19 cellular contexts compared by ENCODE assay signal in the genomic region with DNA sequence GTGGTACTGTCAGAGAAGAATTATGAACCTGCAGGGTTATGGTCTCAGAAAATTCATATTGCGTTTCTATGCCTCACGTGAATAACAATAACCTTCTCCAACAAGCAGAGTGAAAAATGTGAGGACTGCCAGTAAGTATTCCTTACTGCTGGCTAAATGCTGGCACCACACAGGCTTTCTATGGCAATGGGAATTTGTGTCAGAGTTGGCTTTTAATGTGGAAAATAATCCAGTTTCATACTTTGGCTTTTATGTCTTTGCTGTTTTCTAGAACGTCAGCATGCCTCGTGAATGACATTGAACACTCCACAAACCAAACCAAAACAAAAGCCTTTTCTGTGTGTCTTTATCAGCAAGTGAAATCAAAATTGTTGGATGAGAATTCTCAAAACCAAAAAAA.
A peak's percentile ranks its signal among the peaks of the same experiment; 100 is the strongest.
DNase-seq lines count a peak whose midpoint lies in the region; ATAC-seq and TF ChIP-seq lines count a peak whose summit lies in the region.
"Had no signal": no experiment of that assay in that cellular context is flagged by ENCODE, and none has a peak within 500 bp of the region (broad histone marks: within the 10 kb centered on the region; RNA-seq: fewer than 3 reads in every experiment).

No MANE protein-coding gene starts in this region.

- peak overlapping the region; percentile 86 for H3K27ac Mint-ChIP-seq in mesothelial cell of epicardium
- H3K27ac Mint-ChIP-seq: IgD-negative memory B cell had no signal

- no peaks in the 10 kb centered on the region for H3K9me3 Mint-ChIP-seq in mesothelial cell of epicardium

- H3K27ac ChIP-seq in PC-3 (ENCODE audit: low read length): peak overlapping the region; percentile 41

- intact Hi-C loops in PC-3 (cut with micrococcal nuclease): no loop called here

- no peaks in the 10 kb centered on the region for H3K9me3 ChIP-seq in PC-3 (ENCODE audit: low read length)
- H3K9me3 ChIP-seq in adipocyte (ENCODE audit: control insufficient read depth, low read length): no peaks in the 10 kb centered on the region
- H3K9me3 ChIP-seq: BE2C had no signal

- H3K4me2 ChIP-seq in PC-3 (ENCODE audit: low read length): peak overlapping the region; percentile 9

- H3K4me3 Mint-ChIP-seq in mesothelial cell of epicardium: peak overlapping the region; percentile 10
- H3K4me3 Mint-ChIP-seq: IgD-negative memory B cell had no signal

- H3K36me3 Mint-ChIP-seq in mesothelial cell of epicardium: no peaks in the 10 kb centered on the region

- H3K79me2 ChIP-seq in PC-3 (ENCODE audit: low read length): no peaks in the 10 kb centered on the region

- H3K36me3 ChIP-seq in PC-3 (ENCODE audit: low read depth, low read length): no peaks in the 10 kb centered on the region
- H3K36me3 ChIP-seq in adipocyte (ENCODE audit: control insufficient read depth, insufficient read depth, low read length, severe bottlenecking): no peaks in the 10 kb centered on the region
- H3K36me3 ChIP-seq: BE2C had no signal

- no peaks in the 10 kb centered on the region for H3K27me3 Mint-ChIP-seq in mesothelial cell of epicardium (ENCODE audit: low read depth)
- H3K27me3 Mint-ChIP-seq: IgD-negative memory B cell had no signal

- TF ChIP-seq CTCF in PC-3 (conservative IDR thresholded peaks at IDR 0.05; ENCODE audit: low read depth, low read length) (no peak), mesothelial cell of epicardium (IDR thresholded peaks at IDR 0.05; ENCODE audit: unreplicated experiment) (no peak)

- no TSS peak for BruUV-seq in PC-3 (replicated peaks; lab: Mats Ljungman, UMichigan)

- POLR2A ChIA-PET in PC-3 (lab: Charles Lee; ENCODE audit: unreplicated experiment): no interaction called here

- H3F3A ChIP-seq in PC-3 (ENCODE audit: low read length, unreplicated experiment): no peaks in the 10 kb centered on the region

- peak; percentile 24 for DNase-seq in PC-3
- DNase-seq in adipocyte (ENCODE audit: low read depth): peak; percentile 30
- DNase-seq in mesothelial cell of epicardium (ENCODE audit: low spot score in 2 of 2, unreplicated experiment in 2 of 2): no peak
- peak; percentile 20 for DNase-seq in stromal cell of bone marrow (ENCODE audit: low read depth)
- no peak for DNase-seq in NCI-H524 (lab: John Stamatoyannopoulos, UW)
- DNase-seq in GDM1 (lab: John Stamatoyannopoulos, UW): no peak
- no peak for DNase-seq in NCI-H2196 (lab: John Stamatoyannopoulos, UW; ENCODE audit: unreplicated experiment)
- DNase-seq: BE2C, DMS79, GOT3, NCI-H1105 treated with DMSO at 0.1 percent for 48 hours, NCI-H1694, NCI-H2081, NCI-H446 treated with DMSO at 0.1 percent for 48 hours, SIG-M5 had no signal

- H3K9me2 ChIP-seq in PC-3 (replicated peaks; ENCODE audit: low read length): no peaks in the 10 kb centered on the region

- no peak overlapping the region for H3K4me3 ChIP-seq in PC-3 (ENCODE audit: low read length)
- no peak overlapping the region for H3K4me3 ChIP-seq in adipocyte (ENCODE audit: low read length)
- H3K4me3 ChIP-seq: GM12878 had no signal

- no peak for ATAC-seq in PC-3
- ATAC-seq in HG02763 (IDR thresholded peaks at IDR 0.05; ENCODE audit: unreplicated experiment): no peak
- ATAC-seq: GM12878, Panc1 had no signal

- CTCF ChIA-PET in PC-3 (lab: Charles Lee): no interaction called here

- H4K20me1 ChIP-seq in PC-3 (ENCODE audit: low read length): no peaks in the 10 kb centered on the region

- H3K27me3 ChIP-seq in PC-3 (ENCODE audit: low read length) (no peaks in the 10 kb centered on the region), adipocyte (replicated peaks; ENCODE audit: control insufficient read depth, insufficient read depth, low read length) (no peaks in the 10 kb centered on the region)
- H3K27me3 ChIP-seq: BE2C had no signal

- H3K4me1 ChIP-seq in PC-3 (ENCODE audit: insufficient read depth, low read length) (peaks cover 31% of the 10 kb centered on the region), adipocyte (ENCODE audit: control insufficient read depth, insufficient read depth, low read length) (peaks cover 12% of the 10 kb centered on the region)
- H3K4me1 ChIP-seq: BE2C had no signal

- 0 out of 2 replicates have a peak overlapping the region, but pooled peaks have one; percentile 1 for H2AFZ ChIP-seq in PC-3 (ENCODE audit: low read length)

- H3K9ac ChIP-seq in PC-3 (ENCODE audit: low read length): no peak overlapping the region
- no peak overlapping the region for H3K9ac ChIP-seq in adipocyte (ENCODE audit: low read length)

- peaks cover 46% of the 10 kb centered on the region for H3K4me1 Mint-ChIP-seq in mesothelial cell of epicardium

Comparison
In these comparisons a context has a peak if more than half of its experiments do, and no peak if none do; other contexts are left out.
1. DNase-seq: peak in PC-3 (single experiment), adipocyte (single experiment) and stromal cell of bone marrow (single experiment); none in mesothelial cell of epicardium (0 of 2), NCI-H524 (0 of 2), GDM1 (single experiment) and NCI-H2196 (single experiment).